ENCODE assay signal across 8 cellular contexts in genomic region chr11:44634401-44635281, GRCh38.
A peak's percentile ranks its signal among the peaks of the same experiment; 100 is the strongest.
DNase-seq lines count a peak whose midpoint lies in the region; ATAC-seq and TF ChIP-seq lines count a peak whose summit lies in the region.

No MANE protein-coding gene starts in this region.

- no peak for TF ChIP-seq POLR2A in heart left ventricle (IDR thresholded peaks at IDR 0.05)

- H3K36me3 ChIP-seq in heart left ventricle: no peaks in the 10 kb centered on the region

- H3K27ac Mint-ChIP-seq in WTC11: no peak overlapping the region

- intact Hi-C loops in heart left ventricle (cut with DNase I): loop anchor here in 6 of 10 donors (2.0 to 10.0 kb wide), 6 partner anchors 68 to 133 kb away; partner anchors contain the start of gene TSPAN18 (in 3 of the 6)

- WGBS in heart left ventricle, 4 donors: 20 to 29% (median 25%) methylated on average over 11 to 24 of the region's 24 CpGs

- peaks cover 29% of the 10 kb centered on the region for H3K4me1 Mint-ChIP-seq in WTC11

- peaks cover 7 to 40% (median 29%) of the 10 kb centered on the region in 12 donors for H3K4me1 ChIP-seq in heart left ventricle

- H3K9me3 ChIP-seq in heart left ventricle: no peaks in the 10 kb centered on the region

- H3K27ac ChIP-seq in heart left ventricle: peak overlapping the region in 2 of 12 donors; percentile 10 to 15

- no peaks in the 10 kb centered on the region for H3K27me3 ChIP-seq in heart left ventricle

- peak; percentile 79 for ATAC-seq in WTC11
- peak; percentile 72 to 88 (median 80) for ATAC-seq in heart left ventricle
- no peak for ATAC-seq in HG02938 (IDR thresholded peaks at IDR 0.05; ENCODE audit: unreplicated experiment)
- ATAC-seq in HG03039 (IDR thresholded peaks at IDR 0.05; ENCODE audit: unreplicated experiment): no peak

- CTCF ChIA-PET in WTC11 (lab: Charles Lee): interaction anchor here (0.8 to 4.0 kb wide), 16 partner anchors 13 to 293 kb away, joined by 3 to 19 read pairs (median 6); partner anchors contain the start of gene TSPAN18

- H3K27me3 Mint-ChIP-seq in WTC11 (ENCODE audit: low read depth): no peaks in the 10 kb centered on the region; the same call in 1 of the 2 replicates

- POLR2A ChIA-PET in WTC11 (lab: Charles Lee): interaction anchor here (0.9 kb wide), 1 partner anchor 93 kb away, joined by 4 read pairs; no protein-coding TSS in a partner anchor

- TF ChIP-seq CTCF in WTC11 (IDR thresholded peaks at IDR 0.05) (no peak), heart left ventricle (IDR thresholded peaks at IDR 0.05) (peak in 1 of 12 donors; percentile 14), retinal pigment epithelial cell (conservative IDR thresholded peaks at IDR 0.05; ENCODE audit: low read depth, low read length) (no peak)

- no peaks in the 10 kb centered on the region for H3K36me3 Mint-ChIP-seq in WTC11

- H3K4me3 Mint-ChIP-seq in WTC11: no peak overlapping the region

- DNase-seq in C1 segment of cervical spinal cord (lab: John Stamatoyannopoulos, UW): peak in 10 of 14 donors; percentile 26 to 90 (median 73)
- DNase-seq in HT1080 (ENCODE audit: low read depth): peak; percentile 72
- DNase-seq in WTC11 (ENCODE audit: low spot score): peak; percentile 80
- peak; percentile 79 to 92 (median 82) for DNase-seq in heart left ventricle
- DNase-seq in retinal pigment epithelial cell (ENCODE audit: low read depth): peak; percentile 86
- DNase-seq in NOMO-1 treated with DMSO at 0.1 percent for 48 hours (lab: John Stamatoyannopoulos, UW; ENCODE audit: unreplicated experiment): no peak

- peak overlapping the region in 2 of 12 donors; percentile 2 to 24 for H3K4me3 ChIP-seq in heart left ventricle
- H3K4me3 ChIP-seq in retinal pigment epithelial cell (ENCODE audit: low read length): peak overlapping the region; percentile 10

- H3K9me3 Mint-ChIP-seq in WTC11: no peaks in the 10 kb centered on the region

TF ChIP-seq in WTC11, 78 proteins besides CTCF, POLR2A, EP300 and RAD21:
- TF ChIP-seq ZNF281 (CRISPR knock-in tag; IDR thresholded peaks at IDR 0.05): peak; percentile 84
- TF ChIP-seq ZNF317 (CRISPR knock-in tag; IDR thresholded peaks at IDR 0.05; ENCODE audit: borderline replicate concordance, low read depth): no peak
- 0 out of 2 replicates have a peak, but pooled peaks have one; percentile 32 for TF ChIP-seq TP53 (CRISPR knock-in tag; IDR thresholded peaks at IDR 0.05)
- no peak for TF ChIP-seq FOXK1 (CRISPR knock-in tag; IDR thresholded peaks at IDR 0.05)
- TF ChIP-seq ATF2 (CRISPR knock-in tag; IDR thresholded peaks at IDR 0.05; ENCODE audit: borderline replicate concordance, low read depth): peak; percentile 50; the same call in 1 of the 2 replicates
- 0 out of 2 replicates have a peak, but pooled peaks have one; percentile 32 for TF ChIP-seq ATF3 (CRISPR knock-in tag; conservative IDR thresholded peaks at IDR 0.05)

Comparison
In these comparisons a context has a peak if more than half of its experiments do, and no peak if none do; other contexts are left out.
1. ATAC-seq: peak in WTC11 (single experiment) and heart left ventricle (4 of 4); none in HG02938 (single experiment) and HG03039 (single experiment).